ENCODE assay signal across 9 cellular contexts in genomic region chr20:43448748-43449535, GRCh38. TPM values are rescaled to one million over a fixed set of nuclear protein-coding genes. Genes with fewer than 3 reads are reported as not detected.
DNase-seq lines count a peak whose midpoint lies in the region; ATAC-seq, FAIRE-seq and TF ChIP-seq lines count a peak whose summit lies in the region.
"Had no signal": no experiment of that assay in that cellular context is flagged by ENCODE, and none has a peak within 500 bp of the region (broad histone marks: within the 10 kb centered on the region; RNA-seq: fewer than 3 reads in every experiment).

No MANE protein-coding gene starts in this region.

- H3K27me3 ChIP-seq in MM.1S (replicated peaks; ENCODE audit: insufficient read depth, low read length) (no peaks in the 10 kb centered on the region), K562 (ENCODE audit: control insufficient read depth in 2 of 2, insufficient read depth in 2 of 2, low read length in 2 of 2) (no peaks in the 10 kb centered on the region)

- peaks cover 16 to 36% of the 10 kb centered on the region in 2 donors for H3K27me3 Mint-ChIP-seq in T-cell

- ATAC-seq in T-cell (replicated peaks in 1 of 4) (peak; percentile 61 to 81 (median 70)), K562 (peak; percentile 75), HG03571 (IDR thresholded peaks at IDR 0.05; ENCODE audit: unreplicated experiment) (no peak), GM18868 (IDR thresholded peaks at IDR 0.05; ENCODE audit: unreplicated experiment) (no peak)

- intact Hi-C loops in K562 (cut with micrococcal nuclease) = loop anchor here (1.0 to 10.0 kb wide), 5 partner anchors 88 to 631 kb away; no protein-coding TSS in a partner anchor

- H3K4me1 Mint-ChIP-seq in T-cell = peaks cover 0 to 7% (median 0%) of the 10 kb centered on the region in 3 donors

- no peaks in the 10 kb centered on the region for H3K9me1 ChIP-seq in K562 (ENCODE audit: control insufficient read depth, insufficient read depth, low read length)

- no peak for TF ChIP-seq POLR2A in K562 (conservative IDR thresholded peaks at IDR 0.05)

- no peak overlapping the region for H3K27ac Mint-ChIP-seq in T-cell
- H3K27ac Mint-ChIP-seq: activated naive CD8-positive, alpha-beta T cell had no signal

- H3K9me3 ChIP-seq in MM.1S (replicated peaks; ENCODE audit: insufficient read depth, low read length) (no peaks in the 10 kb centered on the region), K562 (replicated peaks; ENCODE audit: control insufficient read depth, insufficient read depth, low read depth, low read length) (no peaks in the 10 kb centered on the region)

- no peak overlapping the region for H3K9ac ChIP-seq in MM.1S (ENCODE audit: low read length)
- H3K9ac ChIP-seq in K562 (ENCODE audit: insufficient read depth in 1 of 2, low read depth in 2 of 2, low read length in 2 of 2) = no peak overlapping the region

- H3K36me3 ChIP-seq in MM.1S (replicated peaks; ENCODE audit: insufficient read depth, low read length) = no peaks in the 10 kb centered on the region
- no peaks in the 10 kb centered on the region for H3K36me3 ChIP-seq in K562 (ENCODE audit: control insufficient read depth, insufficient read depth, low read length)

- DNase-seq in GM10248 (ENCODE audit: extremely low spot score) = peak; percentile 66
- DNase-seq in MM.1S = peak; percentile 40
- peak in 29 of 34 experiments; percentile 8 to 47 (median 31) for DNase-seq in T-cell
- peak; percentile 61 to 75 (median 66) for DNase-seq in K562 (ENCODE audit: extremely low read depth in 1 of 4, low spot score in 3 of 4)
- DNase-seq in iPS-NIHi11 (ENCODE audit: low spot score) = peak; percentile 70
- peak; percentile 9 to 31 for DNase-seq in stimulated activated CD4-positive, alpha-beta T cell treated with anti-CD3 and anti-CD28 coated beads, Interleukin-1b, Interleukin-23, amount 100 ng/mL, for 4 hours (ENCODE audit: low read depth in 2 of 2)

- H3K4me1 ChIP-seq in MM.1S (ENCODE audit: low read length) (no peaks in the 10 kb centered on the region), K562 (replicated peaks in 1 of 2; ENCODE audit: control insufficient read depth in 2 of 2, insufficient read depth in 2 of 2, low read length in 2 of 2) (peaks cover 0 to 3% of the 10 kb centered on the region in 2 experiments; a peak in 3 of 5 replicates)

- H3K27ac ChIP-seq in MM.1S (ENCODE audit: low read length) = no peak overlapping the region
- H3K27ac ChIP-seq in K562 (ENCODE audit: extremely low read depth, low read depth, low read length) = no peak overlapping the region

- no peak overlapping the region for H3K4me2 ChIP-seq in MM.1S (ENCODE audit: low read depth, low read length)
- H3K4me2 ChIP-seq in K562 (ENCODE audit: insufficient read depth, low read length) = no peak overlapping the region

- in situ Hi-C loops in K562 (cut with MboI) = loop anchor here (5.0 kb wide), 1 partner anchor 633 kb away; no protein-coding TSS in a partner anchor

- H3K36me3 Mint-ChIP-seq in T-cell = no peaks in the 10 kb centered on the region
- H3K36me3 Mint-ChIP-seq: activated naive CD8-positive, alpha-beta T cell had no signal

- no peak for TF ChIP-seq EP300 in K562 (IDR thresholded peaks at IDR 0.05; ENCODE audit: low read length)

- peak; percentile 75 for TF ChIP-seq CTCF in GM10248 (IDR thresholded peaks at IDR 0.05; ENCODE audit: control extremely low read depth, extremely low read depth, low read depth, missing control alignments)
- TF ChIP-seq CTCF in MM.1S (IDR thresholded peaks at IDR 0.05; ENCODE audit: low read length) = peak; percentile 75
- peak; percentile 76 to 91 (median 78) for TF ChIP-seq CTCF in K562 (IDR thresholded peaks at IDR 0.05 in 2 of 3, conservative IDR thresholded peaks at IDR 0.05 in 1 of 3; ENCODE audit: insufficient read depth in 2 of 3, low read depth in 1 of 3, low read length in 3 of 3)

- peak overlapping the region; percentile 13; the same call in 1 of the 2 replicates for H2AFZ ChIP-seq in MM.1S (ENCODE audit: low read length)
- H2AFZ ChIP-seq in K562 (ENCODE audit: low read depth, low read length) = peak overlapping the region; percentile 41; the same call in 1 of the 2 replicates

- POLR2A ChIA-PET in GM10248 (lab: Yijun Ruan, JAX) = interaction anchor here (1.0 kb wide), 2 partner anchors 9 to 16 kb away, joined by 3 to 9 read pairs; partner anchors contain the start of gene SRSF6
- POLR2A ChIA-PET in T-cell (lab: Charles Lee) = interaction anchor here in 1 of 2 donors (0.6 kb wide), 2 partner anchors 138 to 305 kb away, joined by 6 to 7 read pairs; no protein-coding TSS in a partner anchor
- POLR2A ChIA-PET in K562 (lab: Yijun Ruan, JAX) = interaction anchor here (0.6 to 1.8 kb wide), 5 partner anchors 9 to 1993 kb away, joined by 3 to 22 read pairs (median 3); partner anchors contain the start of gene SRSF6

- FAIRE-seq in K562 (lab: Jason Lieb, UNC) = peak; percentile 81

- TF ChIP-seq RAD21 in K562 (CRISPR knock-in tag; conservative IDR thresholded peaks at IDR 0.05 in 1 of 2, IDR thresholded peaks at IDR 0.05 in 1 of 2) = peak; percentile 84 to 90

- H3K79me2 ChIP-seq in MM.1S (ENCODE audit: low read length) = no peaks in the 10 kb centered on the region
- no peaks in the 10 kb centered on the region for H3K79me2 ChIP-seq in K562 (ENCODE audit: control insufficient read depth, insufficient read depth, low read length)

- CTCF ChIA-PET in GM10248 (lab: Yijun Ruan, JAX) = interaction anchor here (0.6 to 3.9 kb wide), 28 partner anchors 8 to 748 kb away, joined by 3 to 23 read pairs (median 6); partner anchors contain the start of gene SRSF6
- CTCF ChIA-PET in T-cell (lab: Charles Lee) = interaction anchor here (0.5 to 1.6 kb wide), 8 partner anchors 9 to 741 kb away, joined by 3 to 6 read pairs (median 4); partner anchors contain the start of gene SRSF6 (in 1 of the 2)
- CTCF ChIA-PET in K562 (lab: Yijun Ruan, JAX; ENCODE audit: low intra/inter-chr PET ratio) = interaction anchor here (1.3 to 2.6 kb wide), 3 partner anchors 243 to 644 kb away, joined by 4 to 24 read pairs (median 12); no protein-coding TSS in a partner anchor

- H3K4me3 Mint-ChIP-seq in T-cell = no peak overlapping the region
- H3K4me3 Mint-ChIP-seq: activated naive CD8-positive, alpha-beta T cell had no signal

- no TSS peak for BruUV-seq in K562 (replicated peaks; lab: Mats Ljungman, UMichigan)

- no peaks in the 10 kb centered on the region for H3K9me3 Mint-ChIP-seq in T-cell

- no peak overlapping the region for H3K4me3 ChIP-seq in MM.1S (ENCODE audit: low read length)
- H3K4me3 ChIP-seq in K562 = no peak overlapping the region

- H3K9me2 ChIP-seq in MM.1S (replicated peaks; ENCODE audit: insufficient read depth, low read length) = no peaks in the 10 kb centered on the region

- WGBS in K562 (ENCODE audit: insufficient coverage, low coverage, missing lambda C conversion rate) = 14% methylated on average over 9 of the region's 9 CpGs

- H4K20me1 ChIP-seq in MM.1S (ENCODE audit: insufficient read depth, low read length) (no peaks in the 10 kb centered on the region), K562 (replicated peaks; ENCODE audit: control insufficient read depth, insufficient read depth, low read length) (no peaks in the 10 kb centered on the region)

- H3F3A ChIP-seq in MM.1S (ENCODE audit: insufficient read depth, low read length) = no peaks in the 10 kb centered on the region

TF ChIP-seq in K562, 482 proteins besides CTCF, POLR2A, EP300 and RAD21 (continues in another document):
- no peak for TF ChIP-seq CBX3 (IDR thresholded peaks at IDR 0.05; ENCODE audit: borderline replicate concordance in 1 of 2, low read length in 2 of 2)
- TF ChIP-seq ATF7 (IDR thresholded peaks at IDR 0.05) = 0 out of 2 replicates have a peak, but pooled peaks have one; percentile 11

RNA-seq across cellular contexts. Expression of gene SRSF6, which starts 8.8 kb away (rescaled TPM):
- total RNA-seq in T-cell (100 to 1,000 TPM; 154 to 277 (median 174) TPM), K562 (2014; rRNA removed) (52.4 and 55.6 TPM in 2 replicates), K562 (2014; rRNA removed; fragmentation: Illumina TruSeq; extraction: Trizol) (73.1 and 81.5 TPM in 2 replicates), K562 (2015; rRNA removed; fragmentation: Illumina TruSeq; extraction: Trizol) (78.8 and 80.4 TPM in 2 replicates), K562 (2021) (140 and 141 TPM in 2 replicates)
- total RNA-seq in K562 (2011; cell fraction: chromatin; rRNA removed; ENCODE audit: low replicate concordance) = 123 and 206 TPM in 2 replicates
- total RNA-seq in K562 (2011; cell fraction: nucleolus; rRNA removed) = 65.5 and 74.5 TPM in 2 replicates
- 119 and 180 TPM in 2 replicates for total RNA-seq in K562 (2011; cell fraction: nucleoplasm; rRNA removed)
- polyA plus RNA-seq in K562 (2011; rRNA removed) (86.1 and 138 TPM in 2 replicates), K562 (2014; fragmentation: Illumina TruSeq; extraction: Trizol) (101 and 117 TPM in 2 replicates), K562 (2014; fragmentation: Nextera tagmentation; extraction: Ambion mirVana) (100 to 1,000 TPM; 148 to 165 TPM), K562 (2014; rRNA removed) (86.5 and 91.3 TPM in 2 replicates)
- polyA plus RNA-seq in K562 (2011; cell fraction: cytosol; rRNA removed) = 37.4 and 44.4 TPM in 2 replicates
- 287 and 290 TPM in 2 replicates for polyA plus RNA-seq in K562 (2011; cell fraction: nucleus; rRNA removed)
- polyA plus RNA-seq in K562 (2012) = 89.0 and 99.0 TPM in 2 replicates
- polyA minus RNA-seq in K562 (2011; rRNA and poly(A)+ RNA removed) = 119 and 177 TPM in 2 replicates
- 45.1 and 79.8 TPM in 2 replicates for polyA minus RNA-seq in K562 (2011; cell fraction: cytosol; rRNA and poly(A)+ RNA removed)
- 56.4 and 90.7 TPM in 2 replicates for polyA minus RNA-seq in K562 (2011; cell fraction: nucleus; rRNA and poly(A)+ RNA removed)

RNA-seq across cellular contexts. Expression of gene L3MBTL1, which starts 58.6 kb away (rescaled TPM):
- 10 to 100 TPM; 15.5 to 20.1 (median 16.1) TPM for total RNA-seq in T-cell
- 96.6 and 129 TPM in 2 replicates for total RNA-seq in K562 (2011; cell fraction: chromatin; rRNA removed; ENCODE audit: low replicate concordance)
- total RNA-seq in K562 (2011; cell fraction: nucleolus; rRNA removed) = 68.4 and 71.2 TPM in 2 replicates
- total RNA-seq in K562 (2011; cell fraction: nucleoplasm; rRNA removed) = 92.8 and 140 TPM in 2 replicates
- total RNA-seq in K562 (2014; rRNA removed) = 5.5 and 6.2 TPM in 2 replicates
- 3.4 and 4.1 TPM in 2 replicates for total RNA-seq in K562 (2014; rRNA removed; fragmentation: Illumina TruSeq; extraction: Trizol)
- total RNA-seq in K562 (2015; rRNA removed; fragmentation: Illumina TruSeq; extraction: Trizol) = 3.2 and 3.4 TPM in 2 replicates
- 6.1 and 9.4 TPM in 2 replicates for total RNA-seq in K562 (2021)
- polyA plus RNA-seq in K562 (2011; rRNA removed) = 10.0 and 18.3 TPM in 2 replicates
- 4.0 and 5.7 TPM in 2 replicates for polyA plus RNA-seq in K562 (2011; cell fraction: cytosol; rRNA removed)
- polyA plus RNA-seq in K562 (2011; cell fraction: nucleus; rRNA removed) = 87.5 and 104 TPM in 2 replicates
- polyA plus RNA-seq in K562 (2012) = 4.0 and 8.9 TPM in 2 replicates
- polyA plus RNA-seq in K562 (2014; fragmentation: Illumina TruSeq; extraction: Trizol) = 4.1 and 4.4 TPM in 2 replicates
- 1 to 10 TPM in 1 of 2 experiments, under 1 TPM in 1; 0.77 to 1.1 TPM for polyA plus RNA-seq in K562 (2014; fragmentation: Nextera tagmentation; extraction: Ambion mirVana)
- 7.7 and 7.9 TPM in 2 replicates for polyA plus RNA-seq in K562 (2014; rRNA removed)
- 13.1 and 17.4 TPM in 2 replicates for polyA minus RNA-seq in K562 (2011; rRNA and poly(A)+ RNA removed)
- 2.8 and 3.2 TPM in 2 replicates for polyA minus RNA-seq in K562 (2011; cell fraction: cytosol; rRNA and poly(A)+ RNA removed)
- polyA minus RNA-seq in K562 (2011; cell fraction: nucleus; rRNA and poly(A)+ RNA removed) = 28.9 and 38.0 TPM in 2 replicates

Comparison
In these comparisons a context has a peak if more than half of its experiments do, and no peak if none do; other contexts are left out.
1. DNase-seq: peak in every context shown above with its lines; median percentile 70 in iPS-NIHi11; 66 in K562; 66 in GM10248; 40 in MM.1S; 31 in T-cell; 20 in stimulated activated CD4-positive, alpha-beta T cell treated with anti-CD3 and anti-CD28 coated beads, Interleukin-1b, Interleukin-23, amount 100 ng/mL, for 4 hours.
2. ATAC-seq: peak in T-cell (4 of 4) and K562 (single experiment); none in HG03571 (single experiment) and GM18868 (single experiment).
3. Peak in every context shown above with its lines, with median percentiles within 50 percentile points of each other: CTCF ChIP-seq.